In the genomic region with DNA sequence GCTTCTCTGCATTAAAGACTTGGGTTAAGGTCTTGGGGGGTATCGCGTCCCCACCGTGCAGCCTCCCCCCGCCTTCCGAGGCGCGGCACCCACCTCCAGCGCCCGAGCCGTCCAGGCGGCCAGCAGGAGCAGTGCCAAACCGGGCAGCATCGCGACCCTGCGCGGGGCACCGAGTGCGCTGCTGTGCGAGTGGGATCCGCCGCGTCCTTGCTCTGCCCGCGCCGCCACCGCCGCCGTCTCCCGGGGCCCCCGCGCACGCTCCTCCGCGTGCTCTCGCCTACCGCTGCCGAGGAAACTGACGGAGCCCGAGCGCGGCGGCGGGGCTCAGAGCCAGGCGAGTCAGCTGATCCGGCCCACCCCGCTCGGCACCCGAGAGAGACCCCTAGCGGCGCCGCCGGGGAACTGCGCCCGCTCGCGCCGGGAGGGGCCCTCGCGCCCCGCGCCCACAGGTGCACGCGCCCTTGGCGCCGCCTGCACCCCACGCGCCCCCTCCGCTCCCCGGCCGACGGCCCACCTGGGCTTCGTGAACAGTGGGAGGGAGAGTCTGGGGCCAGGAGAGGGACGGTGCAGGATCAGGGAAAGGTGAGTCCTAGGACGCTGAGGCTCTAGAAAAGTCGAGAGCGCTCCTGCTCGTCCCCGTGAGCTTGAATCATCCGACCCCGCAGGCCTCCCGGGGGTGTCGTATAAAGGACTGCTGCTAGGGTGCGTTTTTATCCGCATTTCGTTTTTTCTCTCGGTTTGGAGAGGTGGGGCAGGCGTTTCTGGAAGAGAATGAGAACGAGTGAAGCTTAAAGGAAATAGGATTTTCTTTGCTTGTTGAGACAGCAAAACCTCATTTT, we compare ENCODE assay signal across 8 cellular contexts. TPM values are rescaled to one million over a fixed set of nuclear protein-coding genes. Genes with fewer than 3 reads are reported as not detected.
DNase-seq lines count a peak whose midpoint lies in the region; ATAC-seq and TF ChIP-seq lines count a peak whose summit lies in the region.

A gene (minus strand): TSS at position 300 of the 839 bp plus-strand sequence. CDS start 150 bp downstream, at position 150.

- ATAC-seq in GM19023 (IDR thresholded peaks at IDR 0.05; ENCODE audit: unreplicated experiment) (peak; percentile 83), HG03196 (IDR thresholded peaks at IDR 0.05; ENCODE audit: unreplicated experiment) (peak; percentile 87)

- H3K4me3 ChIP-seq in AG10803 (ENCODE audit: low read length), result peak within 1 kb of the TSS; percentile 89

- peak; percentile 54 for TF ChIP-seq CTCF in AG10803 (conservative IDR thresholded peaks at IDR 0.05; ENCODE audit: low read length)

- DNase-seq in AG10803 (ENCODE audit: low read depth) (peak; percentile 73), NCI-H460 (ENCODE audit: extremely low read depth, low read depth) (peak; percentile 62), lung microvascular endothelial cell (ENCODE audit: low read depth in 2 of 2) (peak; percentile 81 to 89)
- peak; percentile 49 to 81 for DNase-seq in activated CD8-positive, alpha-beta memory T cell treated with anti-CD3 and anti-CD28 coated beads for 1 hour (ENCODE audit: extremely low read depth in 1 of 2, low read depth in 1 of 2)
- peak; percentile 80 for DNase-seq in effector CD4-positive, alpha-beta T cell
- DNase-seq in stimulated activated CD4-positive, alpha-beta T cell treated with anti-CD3 and anti-CD28 coated beads, TNF-alpha, amount 100 ng/mL, for 4 hours (ENCODE audit: low read depth in 3 of 3), result peak; percentile 79 to 86 (median 85)

RNA-seq across cellular contexts. Expression of the gene that starts here (rescaled TPM):
- total RNA-seq in NCI-H460 (2014; rRNA removed; shearing (Covaris generic)), result 247 and 320 TPM in 2 replicates
- polyA plus RNA-seq in NCI-H460 (2014; cell fraction: nucleus; rRNA removed), result 161 and 211 TPM in 2 replicates
- total RNA-seq in lung microvascular endothelial cell, result 760 and 1,326 TPM in 2 replicates

Comparison
In these comparisons a context has a peak if more than half of its experiments do, and no peak if none do; other contexts are left out.
1. Peak in every context shown above with its lines: DNase-seq, ATAC-seq and H3K4me3 ChIP-seq.